Comparison of ENCODE assay signal across 8 cellular contexts in the genomic region with DNA sequence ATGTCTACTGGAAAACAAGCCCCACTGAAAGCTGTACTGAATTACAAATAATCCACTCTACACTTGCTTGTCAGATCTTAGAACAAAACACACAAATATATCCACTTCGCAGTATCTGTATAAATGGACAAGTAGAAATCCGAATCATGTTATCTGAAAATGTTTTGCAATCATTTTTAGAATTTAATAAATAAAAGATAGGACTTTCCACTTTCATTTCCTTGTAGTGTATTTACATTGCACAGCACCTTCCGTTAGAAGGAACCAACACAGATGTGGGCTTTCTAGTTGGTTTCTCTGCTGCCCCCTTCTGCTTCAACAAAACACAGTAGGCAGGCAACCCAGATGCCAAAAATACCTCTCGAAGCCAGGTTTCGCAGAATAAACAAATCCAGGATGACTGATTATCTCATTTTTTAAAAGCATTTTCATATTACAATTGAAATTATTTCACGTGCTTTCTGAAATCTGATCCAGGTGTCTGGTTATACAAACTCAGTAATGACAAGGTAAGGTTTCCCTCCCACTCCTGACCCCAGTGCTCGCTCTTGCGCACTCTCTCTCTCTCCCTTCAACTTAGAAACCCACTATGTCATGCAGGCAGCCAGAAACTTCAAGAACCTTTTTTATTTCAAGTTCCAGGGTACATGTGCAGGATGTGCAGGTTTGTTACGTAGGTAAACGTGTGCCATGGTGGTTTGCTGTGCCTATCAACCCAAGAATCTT.
DNase-seq lines count a peak whose midpoint lies in the region; ATAC-seq and TF ChIP-seq lines count a peak whose summit lies in the region.

No MANE protein-coding gene starts in this region.

- peaks cover 0 to 5% of the 10 kb centered on the region in 2 experiments for H3K4me1 ChIP-seq in trophoblast cell (ENCODE audit: control insufficient read depth in 1 of 2, insufficient read depth in 2 of 2, low read length in 2 of 2)
- H3K4me1 ChIP-seq in prostate gland (replicated peaks): no peaks in the 10 kb centered on the region

- H3K27ac ChIP-seq in trophoblast cell (ENCODE audit: low read depth, low read length): no peak overlapping the region
- H3K27ac ChIP-seq in prostate gland: no peak overlapping the region

- no peak overlapping the region for H2BK5ac ChIP-seq in trophoblast cell (ENCODE audit: low read depth, low read length, poor library complexity)

- TF ChIP-seq POLR2A in prostate gland (IDR thresholded peaks at IDR 0.05): no peak

- H3K9ac ChIP-seq in trophoblast cell (ENCODE audit: low read length): no peak overlapping the region

- H3K18ac ChIP-seq in trophoblast cell (ENCODE audit: low read length): no peak overlapping the region

- peak overlapping the region; percentile 58 for H2BK12ac ChIP-seq in trophoblast cell (ENCODE audit: low read length)

- no CpG with 5 or more reads among the region's 10 CpGs for WGBS in trophoblast cell (ENCODE audit: extremely low coverage, insufficient coverage, insufficient read length)
- 48% methylated on average over 10 of the region's 10 CpGs for WGBS in prostate gland

- no peak overlapping the region for H4K12ac ChIP-seq in trophoblast cell (ENCODE audit: low read depth, low read length)

- no peak overlapping the region for H4K91ac ChIP-seq in trophoblast cell (ENCODE audit: low read depth, low read length)

- H2BK120ac ChIP-seq in trophoblast cell (ENCODE audit: insufficient read depth, low read length, poor library complexity): peak overlapping the region; percentile 6

- H3K23ac ChIP-seq in trophoblast cell (ENCODE audit: low read length): no peak overlapping the region

- H3K4me2 ChIP-seq in trophoblast cell (ENCODE audit: low read length): no peak overlapping the region

- intact Hi-C loops in prostate gland (cut with DNase I): loop anchor here (5.0 to 10.0 kb wide), 2 partner anchors 102 to 960 kb away; no protein-coding TSS in a partner anchor

- no peak overlapping the region for H2AFZ ChIP-seq in trophoblast cell (ENCODE audit: insufficient read depth, low read length, poor library complexity)

- no peak overlapping the region for H3K14ac ChIP-seq in trophoblast cell (ENCODE audit: low read length)

- no peak overlapping the region for H4K8ac ChIP-seq in trophoblast cell (ENCODE audit: low read depth, low read length)

- H3K4me3 ChIP-seq in fibroblast of mammary gland (ENCODE audit: control insufficient read depth, low read depth, low read length) (no peak overlapping the region), trophoblast cell (ENCODE audit: low read depth, low read length) (no peak overlapping the region), prostate gland (no peak overlapping the region)

- peaks cover 3% of the 10 kb centered on the region for H3K79me1 ChIP-seq in trophoblast cell (ENCODE audit: low read length)

- H2AK5ac ChIP-seq in trophoblast cell (ENCODE audit: low read length): no peak overlapping the region

- H3K36me3 ChIP-seq in trophoblast cell (ENCODE audit: control insufficient read depth in 1 of 2, insufficient read depth in 2 of 2, low read length in 2 of 2): no peaks in the 10 kb centered on the region
- no peaks in the 10 kb centered on the region for H3K36me3 ChIP-seq in prostate gland

- H3K79me2 ChIP-seq in trophoblast cell (ENCODE audit: control insufficient read depth, insufficient read depth, low read length, poor library complexity): no peaks in the 10 kb centered on the region

- no peaks in the 10 kb centered on the region for H3K27me3 ChIP-seq in trophoblast cell (ENCODE audit: insufficient read depth, low read length)
- no peaks in the 10 kb centered on the region for H3K27me3 ChIP-seq in prostate gland (replicated peaks; ENCODE audit: insufficient read depth)

- peak; percentile 88 for ATAC-seq in GM19455 (IDR thresholded peaks at IDR 0.05; ENCODE audit: unreplicated experiment)
- ATAC-seq in HG03439 (IDR thresholded peaks at IDR 0.05; ENCODE audit: unreplicated experiment): peak; percentile 77

- H3K4ac ChIP-seq in trophoblast cell (ENCODE audit: low read depth, low read length): no peak overlapping the region

- peak; percentile 57 for TF ChIP-seq CTCF in fibroblast of mammary gland (conservative IDR thresholded peaks at IDR 0.05; ENCODE audit: control insufficient read depth, insufficient read depth, low read depth, low read length)
- TF ChIP-seq CTCF in prostate gland (IDR thresholded peaks at IDR 0.05): peak in 2 of 4 experiments; percentile 31 to 35

- H3K9me3 ChIP-seq in trophoblast cell (ENCODE audit: insufficient read depth, low read depth, low read length) (no peaks in the 10 kb centered on the region), prostate gland (no peaks in the 10 kb centered on the region)

- peak; percentile 71 for DNase-seq in DMS53 treated with DMSO at 0.1 percent for 48 hours (lab: John Stamatoyannopoulos, UW; ENCODE audit: unreplicated experiment)
- peak; percentile 14 for DNase-seq in NCI-H82 treated with DMSO at 0.1 percent for 48 hours (lab: John Stamatoyannopoulos, UW; ENCODE audit: unreplicated experiment)
- peak; percentile 15 for DNase-seq in activated CD8-positive, alpha-beta memory T cell treated with anti-CD3 and anti-CD28 coated beads, Interleukin-2, amount 50 U/mL, for 4 hours
- DNase-seq in fibroblast of mammary gland (ENCODE audit: low read depth): peak; percentile 62
- peak in 1 of 2 donors; percentile 63 for DNase-seq in trophoblast cell
- DNase-seq in prostate gland (ENCODE audit: low spot score): no peak
